ENCODE assay signal across 1 cellular context in genomic region chr1:248838357-248839167, GRCh38.
A peak's percentile ranks its signal among the peaks of the same experiment; 100 is the strongest.
TF ChIP-seq lines count a peak whose summit lies in the region.

No MANE protein-coding gene starts in this region.

TF ChIP-seq in GM12878, 131 proteins besides CTCF, POLR2A, EP300 and RAD21:
- TF ChIP-seq, protein P1, sequence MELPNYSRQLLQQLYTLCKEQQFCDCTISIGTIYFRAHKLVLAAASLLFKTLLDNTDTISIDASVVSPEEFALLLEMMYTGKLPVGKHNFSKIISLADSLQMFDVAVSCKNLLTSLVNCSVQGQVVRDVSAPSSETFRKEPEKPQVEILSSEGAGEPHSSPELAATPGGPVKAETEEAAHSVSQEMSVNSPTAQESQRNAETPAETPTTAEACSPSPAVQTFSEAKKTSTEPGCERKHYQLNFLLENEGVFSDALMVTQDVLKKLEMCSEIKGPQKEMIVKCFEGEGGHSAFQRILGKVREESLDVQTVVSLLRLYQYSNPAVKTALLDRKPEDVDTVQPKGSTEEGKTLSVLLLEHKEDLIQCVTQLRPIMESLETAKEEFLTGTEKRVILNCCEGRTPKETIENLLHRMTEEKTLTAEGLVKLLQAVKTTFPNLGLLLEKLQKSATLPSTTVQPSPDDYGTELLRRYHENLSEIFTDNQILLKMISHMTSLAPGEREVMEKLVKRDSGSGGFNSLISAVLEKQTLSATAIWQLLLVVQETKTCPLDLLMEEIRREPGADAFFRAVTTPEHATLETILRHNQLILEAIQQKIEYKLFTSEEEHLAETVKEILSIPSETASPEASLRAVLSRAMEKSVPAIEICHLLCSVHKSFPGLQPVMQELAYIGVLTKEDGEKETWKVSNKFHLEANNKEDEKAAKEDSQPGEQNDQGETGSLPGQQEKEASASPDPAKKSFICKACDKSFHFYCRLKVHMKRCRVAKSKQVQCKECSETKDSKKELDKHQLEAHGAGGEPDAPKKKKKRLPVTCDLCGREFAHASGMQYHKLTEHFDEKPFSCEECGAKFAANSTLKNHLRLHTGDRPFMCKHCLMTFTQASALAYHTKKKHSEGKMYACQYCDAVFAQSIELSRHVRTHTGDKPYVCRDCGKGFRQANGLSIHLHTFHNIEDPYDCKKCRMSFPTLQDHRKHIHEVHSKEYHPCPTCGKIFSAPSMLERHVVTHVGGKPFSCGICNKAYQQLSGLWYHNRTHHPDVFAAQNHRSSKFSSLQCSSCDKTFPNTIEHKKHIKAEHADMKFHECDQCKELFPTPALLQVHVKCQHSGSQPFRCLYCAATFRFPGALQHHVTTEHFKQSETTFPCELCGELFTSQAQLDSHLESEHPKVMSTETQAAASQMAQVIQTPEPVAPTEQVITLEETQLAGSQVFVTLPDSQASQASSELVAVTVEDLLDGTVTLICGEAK (IDR thresholded peaks at IDR 0.05; ENCODE audit: borderline replicate concordance) = 0 out of 2 replicates have a peak, but pooled peaks have one; percentile 6
- TF ChIP-seq LARP7 (IDR thresholded peaks at IDR 0.05) (peak; percentile 80), BHLHE40 (IDR thresholded peaks at IDR 0.05; ENCODE audit: borderline replicate concordance in 1 of 2, low read depth in 2 of 2, low read length in 1 of 2) (peak; percentile 70 to 76), YBX1 (IDR thresholded peaks at IDR 0.05) (no peak), ATF7 (IDR thresholded peaks at IDR 0.05; ENCODE audit: low read depth) (peak; percentile 79), RFX5 (IDR thresholded peaks at IDR 0.05; ENCODE audit: low read depth, low read length) (peak; percentile 99), DPF2 (IDR thresholded peaks at IDR 0.05) (peak; percentile 70), HDAC6 (IDR thresholded peaks at IDR 0.05; ENCODE audit: unreplicated experiment) (peak; percentile 52), IKZF2 (IDR thresholded peaks at IDR 0.05) (peak in 1 of 2 experiments; percentile 3; a peak in 1 of 4 replicates), MEF2B (IDR thresholded peaks at IDR 0.05; ENCODE audit: partially characterized antibody, poor library complexity, severe bottlenecking) (peak; percentile 44), RB1 (IDR thresholded peaks at IDR 0.05; ENCODE audit: borderline replicate concordance) (0 out of 2 replicates have a peak, but pooled peaks have one; percentile 69), SPI1 (IDR thresholded peaks at IDR 0.05; ENCODE audit: borderline replicate concordance, insufficient read depth, low read depth, low read length) (peak; percentile 67; the same call in 1 of the 2 replicates), CREM (IDR thresholded peaks at IDR 0.05; ENCODE audit: low read depth) (peak; percentile 97), MLLT1 (IDR thresholded peaks at IDR 0.05) (peak; percentile 73), MXI1 (IDR thresholded peaks at IDR 0.05; ENCODE audit: low read depth, low read length) (0 out of 2 replicates have a peak, but pooled peaks have one; percentile 25), ZNF207 (IDR thresholded peaks at IDR 0.05; ENCODE audit: borderline replicate concordance) (no peak; the same call in 1 of the 2 replicates), CREB1 (IDR thresholded peaks at IDR 0.05; ENCODE audit: low read depth) (peak; percentile 97), RELB (IDR thresholded peaks at IDR 0.05; ENCODE audit: low read depth) (peak; percentile 92), ZBED1 (IDR thresholded peaks at IDR 0.05; ENCODE audit: borderline replicate concordance) (peak; percentile 41; the same call in 1 of the 2 replicates), NFXL1 (IDR thresholded peaks at IDR 0.05; ENCODE audit: borderline replicate concordance) (no peak), GATAD2B (conservative IDR thresholded peaks at IDR 0.05; ENCODE audit: low read depth) (peak; percentile 92), TAF1 (IDR thresholded peaks at IDR 0.05; ENCODE audit: borderline replicate concordance, low read depth, low read length) (peak; percentile 90), ASH2L (IDR thresholded peaks at IDR 0.05; ENCODE audit: borderline replicate concordance, low read depth) (no peak), PAX5 (IDR thresholded peaks at IDR 0.05; ENCODE audit: borderline replicate concordance, low read depth, low read length) (0 out of 2 replicates have a peak, but pooled peaks have one; percentile 21), POLR2AphosphoS5 (IDR thresholded peaks at IDR 0.05; ENCODE audit: low read length) (peak; percentile 67; the same call in 1 of the 2 replicates), BRCA1 (IDR thresholded peaks at IDR 0.05; ENCODE audit: low read depth, low read length) (no peak), CEBPB (IDR thresholded peaks at IDR 0.05; ENCODE audit: borderline replicate concordance in 1 of 2, low read depth in 2 of 2, low read length in 2 of 2) (peak in 1 of 2 experiments; percentile 83; a peak in 1 of 4 replicates), PBX3 (IDR thresholded peaks at IDR 0.05; ENCODE audit: insufficient replicate concordance, low read depth, low read length) (peak; percentile 25), POLR2AphosphoS2 (IDR thresholded peaks at IDR 0.05; ENCODE audit: low read depth, low read length) (peak; percentile 60), ZSCAN29 (IDR thresholded peaks at IDR 0.05) (no peak), NR2F1 (conservative IDR thresholded peaks at IDR 0.05) (peak; percentile 92), MYC (IDR thresholded peaks at IDR 0.05; ENCODE audit: insufficient read depth, insufficient read length, insufficient replicate concordance, low read length, severe bottlenecking) (no peak), BACH1 (IDR thresholded peaks at IDR 0.05; ENCODE audit: borderline replicate concordance) (peak; percentile 18), ZNF687 (IDR thresholded peaks at IDR 0.05) (peak; percentile 82), IKZF1 (conservative IDR thresholded peaks at IDR 0.05) (peak; percentile 74; the same call in 1 of the 2 replicates), NR2C1 (IDR thresholded peaks at IDR 0.05) (peak; percentile 79), NBN (IDR thresholded peaks at IDR 0.05) (peak; percentile 83; the same call in 1 of the 2 replicates), SMARCA5 (IDR thresholded peaks at IDR 0.05) (peak; percentile 92), MTA2 (IDR thresholded peaks at IDR 0.05; ENCODE audit: low read depth) (peak; percentile 19), SMAD5 (IDR thresholded peaks at IDR 0.05; ENCODE audit: low read depth) (peak; percentile 70; the same call in 1 of the 2 replicates), TCF7 (IDR thresholded peaks at IDR 0.05; ENCODE audit: borderline replicate concordance) (no peak), STAT3 (IDR thresholded peaks at IDR 0.05; ENCODE audit: low read depth, low read length) (no peak), CHD1 (IDR thresholded peaks at IDR 0.05; ENCODE audit: low read depth, low read length) (peak; percentile 90), HDGF (IDR thresholded peaks at IDR 0.05) (peak; percentile 65; the same call in 1 of the 2 replicates), JUND (IDR thresholded peaks at IDR 0.05; ENCODE audit: low read depth, low read length) (0 out of 2 replicates have a peak, but pooled peaks have one; percentile 14)
- TF ChIP-seq, protein P2, sequence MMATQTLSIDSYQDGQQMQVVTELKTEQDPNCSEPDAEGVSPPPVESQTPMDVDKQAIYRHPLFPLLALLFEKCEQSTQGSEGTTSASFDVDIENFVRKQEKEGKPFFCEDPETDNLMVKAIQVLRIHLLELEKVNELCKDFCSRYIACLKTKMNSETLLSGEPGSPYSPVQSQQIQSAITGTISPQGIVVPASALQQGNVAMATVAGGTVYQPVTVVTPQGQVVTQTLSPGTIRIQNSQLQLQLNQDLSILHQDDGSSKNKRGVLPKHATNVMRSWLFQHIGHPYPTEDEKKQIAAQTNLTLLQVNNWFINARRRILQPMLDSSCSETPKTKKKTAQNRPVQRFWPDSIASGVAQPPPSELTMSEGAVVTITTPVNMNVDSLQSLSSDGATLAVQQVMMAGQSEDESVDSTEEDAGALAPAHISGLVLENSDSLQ (IDR thresholded peaks at IDR 0.05) = peak; percentile 51
- TF ChIP-seq, protein P3, sequence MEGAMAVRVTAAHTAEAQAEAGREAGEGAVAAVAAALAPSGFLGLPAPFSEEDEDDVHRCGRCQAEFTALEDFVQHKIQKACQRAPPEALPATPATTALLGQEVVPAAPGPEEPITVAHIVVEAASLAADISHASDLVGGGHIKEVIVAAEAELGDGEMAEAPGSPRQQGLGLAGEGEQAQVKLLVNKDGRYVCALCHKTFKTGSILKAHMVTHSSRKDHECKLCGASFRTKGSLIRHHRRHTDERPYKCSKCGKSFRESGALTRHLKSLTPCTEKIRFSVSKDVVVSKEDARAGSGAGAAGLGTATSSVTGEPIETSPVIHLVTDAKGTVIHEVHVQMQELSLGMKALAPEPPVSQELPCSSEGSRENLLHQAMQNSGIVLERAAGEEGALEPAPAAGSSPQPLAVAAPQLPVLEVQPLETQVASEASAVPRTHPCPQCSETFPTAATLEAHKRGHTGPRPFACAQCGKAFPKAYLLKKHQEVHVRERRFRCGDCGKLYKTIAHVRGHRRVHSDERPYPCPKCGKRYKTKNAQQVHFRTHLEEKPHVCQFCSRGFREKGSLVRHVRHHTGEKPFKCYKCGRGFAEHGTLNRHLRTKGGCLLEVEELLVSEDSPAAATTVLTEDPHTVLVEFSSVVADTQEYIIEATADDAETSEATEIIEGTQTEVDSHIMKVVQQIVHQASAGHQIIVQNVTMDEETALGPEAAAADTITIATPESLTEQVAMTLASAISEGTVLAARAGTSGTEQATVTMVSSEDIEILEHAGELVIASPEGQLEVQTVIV (IDR thresholded peaks at IDR 0.05; ENCODE audit: borderline replicate concordance, partially characterized antibody) = peak; percentile 51
- TF ChIP-seq, protein P4, sequence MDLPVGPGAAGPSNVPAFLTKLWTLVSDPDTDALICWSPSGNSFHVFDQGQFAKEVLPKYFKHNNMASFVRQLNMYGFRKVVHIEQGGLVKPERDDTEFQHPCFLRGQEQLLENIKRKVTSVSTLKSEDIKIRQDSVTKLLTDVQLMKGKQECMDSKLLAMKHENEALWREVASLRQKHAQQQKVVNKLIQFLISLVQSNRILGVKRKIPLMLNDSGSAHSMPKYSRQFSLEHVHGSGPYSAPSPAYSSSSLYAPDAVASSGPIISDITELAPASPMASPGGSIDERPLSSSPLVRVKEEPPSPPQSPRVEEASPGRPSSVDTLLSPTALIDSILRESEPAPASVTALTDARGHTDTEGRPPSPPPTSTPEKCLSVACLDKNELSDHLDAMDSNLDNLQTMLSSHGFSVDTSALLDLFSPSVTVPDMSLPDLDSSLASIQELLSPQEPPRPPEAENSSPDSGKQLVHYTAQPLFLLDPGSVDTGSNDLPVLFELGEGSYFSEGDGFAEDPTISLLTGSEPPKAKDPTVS (IDR thresholded peaks at IDR 0.05; ENCODE audit: low read depth, low read length) = no peak
